In genomic region chr18:77486985-77487384, GRCh38 we compare ENCODE assay signal across 24 cellular contexts.
"Had no signal": no experiment of that assay in that cellular context is flagged by ENCODE, and none has a peak within 500 bp of the region (broad histone marks: within the 10 kb centered on the region; RNA-seq: fewer than 3 reads in every experiment).

No MANE protein-coding gene starts in this region.

- H3K27me3 ChIP-seq: esophagus squamous epithelium, foreskin keratinocyte, pancreas, right lobe of liver, thyroid gland had no signal

- H3K4me1 ChIP-seq: esophagus squamous epithelium, foreskin keratinocyte, lower lobe of right lung, pancreas, right lobe of liver, spleen, thyroid gland had no signal

- H3K9me3 ChIP-seq: esophagus squamous epithelium, lower lobe of right lung, pancreas, right lobe of liver, thyroid gland had no signal

- DNase-seq: activated B cell treated with CpG ODN at 0.5 μM for 24 hours; activated CD4-positive, alpha-beta memory T cell treated with anti-CD3 and anti-CD28 coated beads for 36 hours; activated CD4-positive, alpha-beta T cell treated with anti-CD3 and anti-CD28 coated beads for 4 hours; activated naive CD4-positive, alpha-beta T cell; activated naive CD8-positive, alpha-beta T cell treated with anti-CD3 and anti-CD28 coated beads for 36 hours; activated T-cell treated with anti-CD3 and anti-CD28 coated beads for 4 hours; amniotic stem cell; central memory CD4-positive, alpha-beta T cell; effector CD8-positive, alpha-beta T cell; esophagus squamous epithelium; hippocampal formation; left cardiac atrium; lower lobe of right lung; natural killer cell; pancreas; right lobe of liver; spleen; stimulated activated CD4-positive, alpha-beta T cell treated with anti-CD3 and anti-CD28 coated beads, Interleukin-4, amount 100 ng/mL, for 4 hours; stimulated activated naive B cell treated with anti-CD40 and anti-IgM and Interleukin-4, amounts not matched to agents 10 μg/mL and 1 μg/mL and 100 μg/mL, for 72 hours; T-helper 1 cell; T-helper 9 cell; thyroid gland had no signal

- H3K4me3 ChIP-seq: coronary artery, esophagus squamous epithelium, lower lobe of right lung, pancreas, right lobe of liver, spleen, thyroid gland had no signal

- H3K36me3 ChIP-seq: esophagus squamous epithelium, lower lobe of right lung, pancreas, right lobe of liver, spleen, thyroid gland had no signal

- H3K27ac ChIP-seq: coronary artery, esophagus squamous epithelium, foreskin keratinocyte, lower lobe of right lung, pancreas, right lobe of liver, spleen, thyroid gland had no signal
